In genomic region chr12:49952396-49953055, GRCh38 we compare ENCODE assay signal across 16 cellular contexts. TPM values are rescaled to one million over a fixed set of nuclear protein-coding genes. Genes with fewer than 3 reads are reported as not detected.
"Had no signal": no experiment of that assay in that cellular context is flagged by ENCODE, and none has a peak within 500 bp of the region (broad histone marks: within the 10 kb centered on the region; RNA-seq: fewer than 3 reads in every experiment).

No MANE protein-coding gene starts in this region.

- H3K9me3 Mint-ChIP-seq: activated B cell treated with CpG ODN at 0.5 μM for 24 hours; activated CD4-positive, alpha-beta T cell treated with anti-CD3 and anti-CD28 coated beads, Interleukin-2, amount 10 ng/mL, durations not matched to agents 24 days and 14 days; activated naive CD8-positive, alpha-beta T cell treated with anti-CD3 and anti-CD28 coated beads, Interleukin-2, amount 50 U/mL, for 24 hours; mesothelial cell of epicardium; neural crest cell; stimulated activated naive B cell treated with anti-CD40 and anti-IgM and Interleukin-4, amounts not matched to agents 10 μg/mL and 1 μg/mL and 100 μg/mL, for 72 hours had no signal

- H3K4me3 Mint-ChIP-seq: activated B cell treated with CpG ODN at 0.5 μM for 24 hours; activated CD4-positive, alpha-beta T cell treated with anti-CD3 and anti-CD28 coated beads, Interleukin-2, amount 10 ng/mL, durations not matched to agents 24 days and 14 days; activated CD8-positive, alpha-beta T cell treated with anti-CD3 and anti-CD28 coated beads, Interleukin-2, amount 10 ng/mL, durations not matched to agents 7 days and 5 days; activated naive CD8-positive, alpha-beta T cell treated with anti-CD3 and anti-CD28 coated beads, Interleukin-2, amount 50 U/mL, for 24 hours; mesothelial cell of epicardium; neural crest cell; stimulated activated naive B cell treated with anti-CD40 and anti-IgM and Interleukin-4, amounts not matched to agents 10 μg/mL and 1 μg/mL and 100 μg/mL, for 72 hours had no signal

- H3K4me3 ChIP-seq: ascending aorta, esophagus muscularis mucosa, lower lobe of right lung, pancreas, tibial artery, vagina had no signal

- DNase-seq: activated B cell treated with CpG ODN at 0.5 μM for 24 hours; activated CD4-positive, alpha-beta T cell treated with anti-CD3 and anti-CD28 coated beads, Interleukin-2, amount 10 ng/mL, durations not matched to agents 24 days and 14 days; activated CD8-positive, alpha-beta memory T cell treated with anti-CD3 and anti-CD28 coated beads, Interleukin-2, amount 50 U/mL, for 4 hours; activated CD8-positive, alpha-beta T cell treated with anti-CD3 and anti-CD28 coated beads, Interleukin-2, amount 10 ng/mL, durations not matched to agents 7 days and 5 days; activated naive CD8-positive, alpha-beta T cell treated with anti-CD3 and anti-CD28 coated beads, Interleukin-2, amount 50 U/mL, for 24 hours; foreskin fibroblast; stimulated activated naive B cell treated with anti-CD40 and anti-IgM and Interleukin-4, amounts not matched to agents 10 μg/mL and 1 μg/mL and 100 μg/mL, for 72 hours had no signal

- H3K36me3 Mint-ChIP-seq: mesothelial cell of epicardium; stimulated activated naive B cell treated with anti-CD40 and anti-IgM and Interleukin-4, amounts not matched to agents 10 μg/mL and 1 μg/mL and 100 μg/mL, for 72 hours had no signal

- H3K27ac Mint-ChIP-seq: activated B cell treated with CpG ODN at 0.5 μM for 24 hours; activated CD4-positive, alpha-beta T cell treated with anti-CD3 and anti-CD28 coated beads, Interleukin-2, amount 10 ng/mL, durations not matched to agents 24 days and 14 days; activated CD8-positive, alpha-beta T cell treated with anti-CD3 and anti-CD28 coated beads, Interleukin-2, amount 10 ng/mL, durations not matched to agents 7 days and 5 days; activated naive CD8-positive, alpha-beta T cell treated with anti-CD3 and anti-CD28 coated beads, Interleukin-2, amount 50 U/mL, for 24 hours; mesothelial cell of epicardium; stimulated activated naive B cell treated with anti-CD40 and anti-IgM and Interleukin-4, amounts not matched to agents 10 μg/mL and 1 μg/mL and 100 μg/mL, for 72 hours had no signal

- H3K4me1 Mint-ChIP-seq: activated B cell treated with CpG ODN at 0.5 μM for 24 hours; activated CD4-positive, alpha-beta T cell treated with anti-CD3 and anti-CD28 coated beads, Interleukin-2, amount 10 ng/mL, durations not matched to agents 24 days and 14 days; activated naive CD8-positive, alpha-beta T cell treated with anti-CD3 and anti-CD28 coated beads, Interleukin-2, amount 50 U/mL, for 24 hours had no signal

- ATAC-seq: activated CD8-positive, alpha-beta T cell treated with anti-CD3 and anti-CD28 coated beads, Interleukin-2, amount 10 ng/mL, durations not matched to agents 7 days and 5 days; activated naive CD8-positive, alpha-beta T cell treated with anti-CD3 and anti-CD28 coated beads, Interleukin-2, amount 50 U/mL, for 24 hours; stimulated activated naive B cell treated with anti-CD40 and anti-IgM and Interleukin-4, amounts not matched to agents 10 μg/mL and 1 μg/mL and 100 μg/mL, for 72 hours had no signal

RNA-seq across cellular contexts. Expression of gene AQP2, which starts 2.0 kb away (rescaled TPM):
- total RNA-seq: activated B cell treated with CpG ODN at 0.5 μM for 24 hours; activated CD4-positive, alpha-beta T cell treated with anti-CD3 and anti-CD28 coated beads, Interleukin-2, amount 10 ng/mL, durations not matched to agents 24 days and 14 days; activated CD8-positive, alpha-beta T cell treated with anti-CD3 and anti-CD28 coated beads, Interleukin-2, amount 10 ng/mL, durations not matched to agents 7 days and 5 days; ascending aorta; esophagus muscularis mucosa; lower lobe of right lung; mesothelial cell of epicardium; neural crest cell; T-helper 2 cell treated with Interferon-gamma antibody and Interleukin-4, amounts not matched to agents 100 ng/mL and 5 ng/mL, for 36 hours; vagina had no signal

RNA-seq across cellular contexts. Expression of gene AQP5, which starts 9.1 kb away (rescaled TPM):
- total RNA-seq: activated B cell treated with CpG ODN at 0.5 μM for 24 hours; activated CD4-positive, alpha-beta T cell treated with anti-CD3 and anti-CD28 coated beads, Interleukin-2, amount 10 ng/mL, durations not matched to agents 24 days and 14 days; activated CD8-positive, alpha-beta T cell treated with anti-CD3 and anti-CD28 coated beads, Interleukin-2, amount 10 ng/mL, durations not matched to agents 7 days and 5 days; ascending aorta; T-helper 2 cell treated with Interferon-gamma antibody and Interleukin-4, amounts not matched to agents 100 ng/mL and 5 ng/mL, for 36 hours; vagina had no signal

RNA-seq across cellular contexts. Expression of gene AQP6, which starts 20.2 kb away (rescaled TPM):
- total RNA-seq: activated B cell treated with CpG ODN at 0.5 μM for 24 hours; activated CD4-positive, alpha-beta T cell treated with anti-CD3 and anti-CD28 coated beads, Interleukin-2, amount 10 ng/mL, durations not matched to agents 24 days and 14 days; activated CD8-positive, alpha-beta T cell treated with anti-CD3 and anti-CD28 coated beads, Interleukin-2, amount 10 ng/mL, durations not matched to agents 7 days and 5 days; ascending aorta; T-helper 2 cell treated with Interferon-gamma antibody and Interleukin-4, amounts not matched to agents 100 ng/mL and 5 ng/mL, for 36 hours; vagina had no signal

RNA-seq across cellular contexts. Expression of gene FAIM2, which starts 48.8 kb away (rescaled TPM):
- total RNA-seq: activated B cell treated with CpG ODN at 0.5 μM for 24 hours had no signal
